In the genomic region with DNA sequence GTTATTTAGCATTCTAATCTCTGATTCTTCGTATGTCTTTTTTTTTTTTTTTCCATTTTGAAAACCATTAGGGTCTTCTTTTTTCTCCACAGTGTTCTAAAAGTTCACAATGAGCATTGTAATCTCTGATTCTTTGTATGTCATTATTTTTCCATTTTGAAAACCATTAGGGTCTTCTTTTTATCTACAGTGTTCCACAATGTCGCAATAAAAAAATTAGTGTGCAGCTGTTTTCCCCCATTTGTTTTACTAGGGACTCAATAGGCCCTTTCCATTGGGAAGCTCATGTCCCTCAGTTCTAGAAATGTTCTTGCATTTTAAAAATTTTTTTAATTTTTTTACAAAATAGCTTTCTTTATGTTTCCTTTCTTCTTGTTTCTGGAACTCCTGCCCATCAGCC, we compare ENCODE assay signal across 2 cellular contexts.
TF ChIP-seq lines count a peak whose summit lies in the region.

No MANE protein-coding gene starts in this region.

TF ChIP-seq in IMR-90, 13 proteins besides CTCF, POLR2A, EP300 and RAD21:
- TF ChIP-seq CHD1 (IDR thresholded peaks at IDR 0.05; ENCODE audit: low read depth, low read length) (no peak), CEBPB (IDR thresholded peaks at IDR 0.05; ENCODE audit: low read depth, low read length) (peak; percentile 45; the same call in 1 of the 2 replicates)
TF ChIP-seq in IMR-90: peak in this region for 1.

TF ChIP-seq in K562, 482 proteins besides CTCF, POLR2A, EP300 and RAD21:
- no peak for TF ChIP-seq CREBBP (IDR thresholded peaks at IDR 0.05; ENCODE audit: low read depth, low read length)
- TF ChIP-seq, protein P1, sequence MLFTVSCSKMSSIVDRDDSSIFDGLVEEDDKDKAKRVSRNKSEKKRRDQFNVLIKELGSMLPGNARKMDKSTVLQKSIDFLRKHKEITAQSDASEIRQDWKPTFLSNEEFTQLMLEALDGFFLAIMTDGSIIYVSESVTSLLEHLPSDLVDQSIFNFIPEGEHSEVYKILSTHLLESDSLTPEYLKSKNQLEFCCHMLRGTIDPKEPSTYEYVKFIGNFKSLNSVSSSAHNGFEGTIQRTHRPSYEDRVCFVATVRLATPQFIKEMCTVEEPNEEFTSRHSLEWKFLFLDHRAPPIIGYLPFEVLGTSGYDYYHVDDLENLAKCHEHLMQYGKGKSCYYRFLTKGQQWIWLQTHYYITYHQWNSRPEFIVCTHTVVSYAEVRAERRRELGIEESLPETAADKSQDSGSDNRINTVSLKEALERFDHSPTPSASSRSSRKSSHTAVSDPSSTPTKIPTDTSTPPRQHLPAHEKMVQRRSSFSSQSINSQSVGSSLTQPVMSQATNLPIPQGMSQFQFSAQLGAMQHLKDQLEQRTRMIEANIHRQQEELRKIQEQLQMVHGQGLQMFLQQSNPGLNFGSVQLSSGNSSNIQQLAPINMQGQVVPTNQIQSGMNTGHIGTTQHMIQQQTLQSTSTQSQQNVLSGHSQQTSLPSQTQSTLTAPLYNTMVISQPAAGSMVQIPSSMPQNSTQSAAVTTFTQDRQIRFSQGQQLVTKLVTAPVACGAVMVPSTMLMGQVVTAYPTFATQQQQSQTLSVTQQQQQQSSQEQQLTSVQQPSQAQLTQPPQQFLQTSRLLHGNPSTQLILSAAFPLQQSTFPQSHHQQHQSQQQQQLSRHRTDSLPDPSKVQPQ (CRISPR knock-in tag; IDR thresholded peaks at IDR 0.05; ENCODE audit: borderline replicate concordance) = no peak
- TF ChIP-seq ZNF644 (tag; IDR thresholded peaks at IDR 0.05; ENCODE audit: low read depth) = 0 out of 2 replicates have a peak, but pooled peaks have one; percentile 4
- TF ChIP-seq ZNF655 (CRISPR knock-in tag; IDR thresholded peaks at IDR 0.05) = no peak
- no peak for TF ChIP-seq OTX1 (CRISPR knock-in tag; IDR thresholded peaks at IDR 0.05)
- TF ChIP-seq SMARCA5 (IDR thresholded peaks at IDR 0.05) = no peak
- no peak for TF ChIP-seq CEBPG (CRISPR knock-in tag; IDR thresholded peaks at IDR 0.05)
- peak in 1 of 2 experiments; percentile 73; a peak in 2 of 4 replicates for TF ChIP-seq CEBPG (tag; conservative IDR thresholded peaks at IDR 0.05 in 1 of 2, IDR thresholded peaks at IDR 0.05 in 1 of 2)
- TF ChIP-seq, protein P2, sequence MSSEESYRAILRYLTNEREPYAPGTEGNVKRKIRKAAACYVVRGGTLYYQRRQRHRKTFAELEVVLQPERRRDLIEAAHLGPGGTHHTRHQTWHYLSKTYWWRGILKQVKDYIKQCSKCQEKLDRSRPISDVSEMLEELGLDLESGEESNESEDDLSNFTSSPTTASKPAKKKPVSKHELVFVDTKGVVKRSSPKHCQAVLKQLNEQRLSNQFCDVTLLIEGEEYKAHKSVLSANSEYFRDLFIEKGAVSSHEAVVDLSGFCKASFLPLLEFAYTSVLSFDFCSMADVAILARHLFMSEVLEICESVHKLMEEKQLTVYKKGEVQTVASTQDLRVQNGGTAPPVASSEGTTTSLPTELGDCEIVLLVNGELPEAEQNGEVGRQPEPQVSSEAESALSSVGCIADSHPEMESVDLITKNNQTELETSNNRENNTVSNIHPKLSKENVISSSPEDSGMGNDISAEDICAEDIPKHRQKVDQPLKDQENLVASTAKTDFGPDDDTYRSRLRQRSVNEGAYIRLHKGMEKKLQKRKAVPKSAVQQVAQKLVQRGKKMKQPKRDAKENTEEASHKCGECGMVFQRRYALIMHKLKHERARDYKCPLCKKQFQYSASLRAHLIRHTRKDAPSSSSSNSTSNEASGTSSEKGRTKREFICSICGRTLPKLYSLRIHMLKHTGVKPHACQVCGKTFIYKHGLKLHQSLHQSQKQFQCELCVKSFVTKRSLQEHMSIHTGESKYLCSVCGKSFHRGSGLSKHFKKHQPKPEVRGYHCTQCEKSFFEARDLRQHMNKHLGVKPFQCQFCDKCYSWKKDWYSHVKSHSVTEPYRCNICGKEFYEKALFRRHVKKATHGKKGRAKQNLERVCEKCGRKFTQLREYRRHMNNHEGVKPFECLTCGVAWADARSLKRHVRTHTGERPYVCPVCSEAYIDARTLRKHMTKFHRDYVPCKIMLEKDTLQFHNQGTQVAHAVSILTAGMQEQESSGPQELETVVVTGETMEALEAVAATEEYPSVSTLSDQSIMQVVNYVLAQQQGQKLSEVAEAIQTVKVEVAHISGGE (CRISPR knock-in tag; IDR thresholded peaks at IDR 0.05) = no peak
- TF ChIP-seq EWSR1 (IDR thresholded peaks at IDR 0.05; ENCODE audit: borderline replicate concordance, low read depth, partially characterized antibody) = no peak
- TF ChIP-seq CEBPB (tag; IDR thresholded peaks at IDR 0.05) = peak; percentile 83
- peak; percentile 43; the same call in 1 of the 2 replicates for TF ChIP-seq ZNF512 (tag; IDR thresholded peaks at IDR 0.05)
- TF ChIP-seq NCOA2 (IDR thresholded peaks at IDR 0.05; ENCODE audit: partially characterized antibody in 2 of 2) = no peak
- no peak for TF ChIP-seq GMEB1 (CRISPR knock-in tag; IDR thresholded peaks at IDR 0.05)
- peak; percentile 4 for TF ChIP-seq CHD1 (IDR thresholded peaks at IDR 0.05; ENCODE audit: low read length)
- TF ChIP-seq NR2C2 (CRISPR knock-in tag; IDR thresholded peaks at IDR 0.05) = no peak
- TF ChIP-seq NR2C2 (tag; IDR thresholded peaks at IDR 0.05) = peak; percentile 10; the same call in 1 of the 2 replicates
- no peak for TF ChIP-seq MCM3 (IDR thresholded peaks at IDR 0.05)
- TF ChIP-seq TARDBP (IDR thresholded peaks at IDR 0.05) = no peak
- TF ChIP-seq CCNT2 (IDR thresholded peaks at IDR 0.05; ENCODE audit: borderline replicate concordance, extremely low read depth, insufficient read length, low read depth, low read length) = no peak
- no peak for TF ChIP-seq ARID2 (IDR thresholded peaks at IDR 0.05)
- no peak for TF ChIP-seq MECOM (CRISPR knock-in tag; IDR thresholded peaks at IDR 0.05)
- TF ChIP-seq, protein P3, sequence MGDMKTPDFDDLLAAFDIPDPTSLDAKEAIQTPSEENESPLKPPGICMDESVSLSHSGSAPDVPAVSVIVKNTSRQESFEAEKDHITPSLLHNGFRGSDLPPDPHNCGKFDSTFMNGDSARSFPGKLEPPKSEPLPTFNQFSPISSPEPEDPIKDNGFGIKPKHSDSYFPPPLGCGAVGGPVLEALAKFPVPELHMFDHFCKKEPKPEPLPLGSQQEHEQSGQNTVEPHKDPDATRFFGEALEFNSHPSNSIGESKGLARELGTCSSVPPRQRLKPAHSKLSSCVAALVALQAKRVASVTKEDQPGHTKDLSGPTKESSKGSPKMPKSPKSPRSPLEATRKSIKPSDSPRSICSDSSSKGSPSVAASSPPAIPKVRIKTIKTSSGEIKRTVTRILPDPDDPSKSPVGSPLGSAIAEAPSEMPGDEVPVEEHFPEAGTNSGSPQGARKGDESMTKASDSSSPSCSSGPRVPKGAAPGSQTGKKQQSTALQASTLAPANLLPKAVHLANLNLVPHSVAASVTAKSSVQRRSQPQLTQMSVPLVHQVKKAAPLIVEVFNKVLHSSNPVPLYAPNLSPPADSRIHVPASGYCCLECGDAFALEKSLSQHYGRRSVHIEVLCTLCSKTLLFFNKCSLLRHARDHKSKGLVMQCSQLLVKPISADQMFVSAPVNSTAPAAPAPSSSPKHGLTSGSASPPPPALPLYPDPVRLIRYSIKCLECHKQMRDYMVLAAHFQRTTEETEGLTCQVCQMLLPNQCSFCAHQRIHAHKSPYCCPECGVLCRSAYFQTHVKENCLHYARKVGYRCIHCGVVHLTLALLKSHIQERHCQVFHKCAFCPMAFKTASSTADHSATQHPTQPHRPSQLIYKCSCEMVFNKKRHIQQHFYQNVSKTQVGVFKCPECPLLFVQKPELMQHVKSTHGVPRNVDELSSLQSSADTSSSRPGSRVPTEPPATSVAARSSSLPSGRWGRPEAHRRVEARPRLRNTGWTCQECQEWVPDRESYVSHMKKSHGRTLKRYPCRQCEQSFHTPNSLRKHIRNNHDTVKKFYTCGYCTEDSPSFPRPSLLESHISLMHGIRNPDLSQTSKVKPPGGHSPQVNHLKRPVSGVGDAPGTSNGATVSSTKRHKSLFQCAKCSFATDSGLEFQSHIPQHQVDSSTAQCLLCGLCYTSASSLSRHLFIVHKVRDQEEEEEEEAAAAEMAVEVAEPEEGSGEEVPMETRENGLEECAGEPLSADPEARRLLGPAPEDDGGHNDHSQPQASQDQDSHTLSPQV (IDR thresholded peaks at IDR 0.05) = no peak
- no peak for TF ChIP-seq SIRT6 (IDR thresholded peaks at IDR 0.05; ENCODE audit: low read depth, low read length)
- TF ChIP-seq, protein P4, sequence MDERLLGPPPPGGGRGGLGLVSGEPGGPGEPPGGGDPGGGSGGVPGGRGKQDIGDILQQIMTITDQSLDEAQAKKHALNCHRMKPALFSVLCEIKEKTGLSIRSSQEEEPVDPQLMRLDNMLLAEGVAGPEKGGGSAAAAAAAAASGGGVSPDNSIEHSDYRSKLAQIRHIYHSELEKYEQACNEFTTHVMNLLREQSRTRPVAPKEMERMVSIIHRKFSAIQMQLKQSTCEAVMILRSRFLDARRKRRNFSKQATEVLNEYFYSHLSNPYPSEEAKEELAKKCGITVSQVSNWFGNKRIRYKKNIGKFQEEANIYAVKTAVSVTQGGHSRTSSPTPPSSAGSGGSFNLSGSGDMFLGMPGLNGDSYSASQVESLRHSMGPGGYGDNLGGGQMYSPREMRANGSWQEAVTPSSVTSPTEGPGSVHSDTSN (CRISPR knock-in tag; IDR thresholded peaks at IDR 0.05; ENCODE audit: low read depth) = no peak
- TF ChIP-seq, protein P4 (tag; conservative IDR thresholded peaks at IDR 0.05; ENCODE audit: low read depth) = no peak
- TF ChIP-seq MBD1 (CRISPR knock-in tag; IDR thresholded peaks at IDR 0.05) = no peak
- no peak for TF ChIP-seq ZNF77 (CRISPR knock-in tag; IDR thresholded peaks at IDR 0.05)
TF ChIP-seq in K562: peak in this region for 6.
